ENCODE assay signal across 28 cellular contexts in the genomic region with DNA sequence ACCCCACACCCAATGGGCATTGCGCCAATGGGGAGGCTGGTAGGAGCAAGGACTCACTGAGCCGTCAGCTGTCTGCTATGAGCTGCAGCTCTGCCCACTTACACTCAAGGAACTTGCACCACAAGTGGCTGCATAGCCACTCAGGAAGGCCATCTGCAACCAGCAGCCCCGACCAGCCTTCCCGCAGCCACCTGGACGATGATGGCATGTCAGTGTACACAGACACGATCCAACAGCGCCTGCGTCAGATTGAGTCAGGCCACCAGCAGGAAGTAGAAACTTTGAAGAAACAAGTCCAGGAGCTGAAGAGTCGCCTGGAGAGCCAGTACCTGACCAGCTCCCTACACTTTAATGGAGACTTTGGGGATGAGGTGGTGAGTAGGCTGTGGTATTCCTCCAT. TPM values are rescaled to one million over a fixed set of nuclear protein-coding genes. Genes with fewer than 3 reads are reported as not detected.
"Had no signal": no experiment of that assay in that cellular context is flagged by ENCODE, and none has a peak within 500 bp of the region (broad histone marks: within the 10 kb centered on the region; RNA-seq: fewer than 3 reads in every experiment).

No MANE protein-coding gene starts in this region.

- H3K27ac Mint-ChIP-seq: activated CD8-positive, alpha-beta T cell treated with anti-CD3 and anti-CD28 coated beads, Interleukin-2, amount 10 ng/mL, durations not matched to agents 7 days and 5 days; activated naive CD8-positive, alpha-beta T cell treated with anti-CD3 and anti-CD28 coated beads, Interleukin-2, amount 50 U/mL, for 24 hours; T-cell had no signal

- H3K9me3 ChIP-seq: ascending aorta, body of pancreas had no signal

- H3K4me3 ChIP-seq: ascending aorta, body of pancreas, cardiac muscle cell, SK-N-MC had no signal

- H3K4me3 Mint-ChIP-seq: activated CD8-positive, alpha-beta T cell treated with anti-CD3 and anti-CD28 coated beads, Interleukin-2, amount 10 ng/mL, durations not matched to agents 7 days and 5 days; activated naive CD8-positive, alpha-beta T cell treated with anti-CD3 and anti-CD28 coated beads, Interleukin-2, amount 50 U/mL, for 24 hours; T-cell had no signal

- H3K9me3 Mint-ChIP-seq: activated naive CD4-positive, alpha-beta T cell treated with anti-CD3 and anti-CD28 coated beads, Interleukin-2, amount 50 U/mL, for 72 hours; activated naive CD8-positive, alpha-beta T cell treated with anti-CD3 and anti-CD28 coated beads, Interleukin-2, amount 50 U/mL, for 24 hours; T-cell had no signal

- H3K27me3 Mint-ChIP-seq: activated naive CD8-positive, alpha-beta T cell treated with anti-CD3 and anti-CD28 coated beads, Interleukin-2, amount 50 U/mL, for 24 hours; T-cell had no signal

- H3K27ac ChIP-seq: ascending aorta, body of pancreas, cardiac muscle cell, SK-N-MC, WERI-Rb-1 had no signal

- H3K4me1 Mint-ChIP-seq: T-cell had no signal

- H3K27me3 ChIP-seq: ascending aorta, body of pancreas, cardiac muscle cell had no signal

- DNase-seq: activated CD4-positive, alpha-beta T cell treated with anti-CD3 and anti-CD28 coated beads for 4 hours; activated CD4-positive, alpha-beta T cell treated with anti-CD3 and anti-CD28 coated beads, Interleukin-2, amount 50 U/mL, for 4 hours; activated CD8-positive, alpha-beta memory T cell treated with anti-CD3 and anti-CD28 coated beads, Interleukin-2, amount 50 U/mL, for 48 hours; activated CD8-positive, alpha-beta T cell treated with anti-CD3 and anti-CD28 coated beads, Interleukin-2, amount 10 ng/mL, durations not matched to agents 7 days and 5 days; activated effector memory CD4-positive, alpha-beta T cell treated with Interleukin-2 at 50 U/mL for 16 hours; activated naive CD4-positive, alpha-beta T cell treated with Interleukin-2 at 50 U/mL for 16 hours; activated naive CD8-positive, alpha-beta T cell treated with anti-CD3 and anti-CD28 coated beads, Interleukin-2, amount 50 U/mL, for 24 hours; activated T-cell treated with anti-CD3 and anti-CD28 coated beads, Interleukin-2, amount 50 U/mL, for 1 hour; amniotic stem cell; body of pancreas; KG1; NCI-H1092; NCI-H1417 treated with DMSO at 0.1 percent for 48 hours; NCI-H1694; NCI-H2029 treated with DMSO at 0.1 percent for 48 hours; NCI-H510A treated with DMSO at 0.1 percent for 48 hours; NCI-H69; NK-92 treated with Interleukin-12 subunit alpha and Interleukin-12 subunit beta, amount 100 ng/mL, for 24 hours; PC-3; SIG-M5; T-cell; T-helper 2 cell; WERI-Rb-1 had no signal

- H3K4me1 ChIP-seq: ascending aorta, body of pancreas had no signal

RNA-seq across cellular contexts. Expression of a gene that starts 59.8 kb away (rescaled TPM):
- total RNA-seq: activated CD8-positive, alpha-beta T cell treated with anti-CD3 and anti-CD28 coated beads, Interleukin-2, amount 10 ng/mL, durations not matched to agents 7 days and 5 days; ascending aorta; body of pancreas; cardiac muscle cell; LHCN-M2; PC-3; T-cell had no signal
- polyA plus RNA-seq: cardiac muscle cell had no signal
